Comparison of ENCODE assay signal across 1 cellular context in the genomic region with DNA sequence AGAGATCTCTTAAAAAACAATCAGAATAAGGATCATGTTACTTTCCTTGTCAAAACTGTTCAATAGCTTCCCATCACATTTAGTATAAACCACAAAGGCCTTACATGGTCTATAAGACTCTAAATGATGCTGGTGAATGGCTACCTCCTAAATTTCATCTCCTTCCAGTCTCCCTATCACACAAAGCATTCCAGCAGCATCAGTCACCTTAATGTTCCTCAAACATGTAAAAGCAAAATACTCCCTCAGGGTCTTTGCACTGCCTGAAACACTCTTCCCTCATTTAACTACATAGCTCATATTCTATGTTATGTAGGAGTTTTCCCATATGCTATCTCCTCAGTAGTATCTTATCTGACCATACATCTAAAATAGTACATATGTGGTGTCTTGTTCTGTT.
TF ChIP-seq lines count a peak whose summit lies in the region.

No MANE protein-coding gene starts in this region.

TF ChIP-seq in GM12878, 131 proteins besides CTCF, POLR2A, EP300 and RAD21:
- TF ChIP-seq, protein P1, sequence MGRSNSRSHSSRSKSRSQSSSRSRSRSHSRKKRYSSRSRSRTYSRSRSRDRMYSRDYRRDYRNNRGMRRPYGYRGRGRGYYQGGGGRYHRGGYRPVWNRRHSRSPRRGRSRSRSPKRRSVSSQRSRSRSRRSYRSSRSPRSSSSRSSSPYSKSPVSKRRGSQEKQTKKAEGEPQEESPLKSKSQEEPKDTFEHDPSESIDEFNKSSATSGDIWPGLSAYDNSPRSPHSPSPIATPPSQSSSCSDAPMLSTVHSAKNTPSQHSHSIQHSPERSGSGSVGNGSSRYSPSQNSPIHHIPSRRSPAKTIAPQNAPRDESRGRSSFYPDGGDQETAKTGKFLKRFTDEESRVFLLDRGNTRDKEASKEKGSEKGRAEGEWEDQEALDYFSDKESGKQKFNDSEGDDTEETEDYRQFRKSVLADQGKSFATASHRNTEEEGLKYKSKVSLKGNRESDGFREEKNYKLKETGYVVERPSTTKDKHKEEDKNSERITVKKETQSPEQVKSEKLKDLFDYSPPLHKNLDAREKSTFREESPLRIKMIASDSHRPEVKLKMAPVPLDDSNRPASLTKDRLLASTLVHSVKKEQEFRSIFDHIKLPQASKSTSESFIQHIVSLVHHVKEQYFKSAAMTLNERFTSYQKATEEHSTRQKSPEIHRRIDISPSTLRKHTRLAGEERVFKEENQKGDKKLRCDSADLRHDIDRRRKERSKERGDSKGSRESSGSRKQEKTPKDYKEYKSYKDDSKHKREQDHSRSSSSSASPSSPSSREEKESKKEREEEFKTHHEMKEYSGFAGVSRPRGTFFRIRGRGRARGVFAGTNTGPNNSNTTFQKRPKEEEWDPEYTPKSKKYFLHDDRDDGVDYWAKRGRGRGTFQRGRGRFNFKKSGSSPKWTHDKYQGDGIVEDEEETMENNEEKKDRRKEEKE (IDR thresholded peaks at IDR 0.05), result no peak
- no peak for TF ChIP-seq HDAC2 (IDR thresholded peaks at IDR 0.05)
- TF ChIP-seq, protein P2, sequence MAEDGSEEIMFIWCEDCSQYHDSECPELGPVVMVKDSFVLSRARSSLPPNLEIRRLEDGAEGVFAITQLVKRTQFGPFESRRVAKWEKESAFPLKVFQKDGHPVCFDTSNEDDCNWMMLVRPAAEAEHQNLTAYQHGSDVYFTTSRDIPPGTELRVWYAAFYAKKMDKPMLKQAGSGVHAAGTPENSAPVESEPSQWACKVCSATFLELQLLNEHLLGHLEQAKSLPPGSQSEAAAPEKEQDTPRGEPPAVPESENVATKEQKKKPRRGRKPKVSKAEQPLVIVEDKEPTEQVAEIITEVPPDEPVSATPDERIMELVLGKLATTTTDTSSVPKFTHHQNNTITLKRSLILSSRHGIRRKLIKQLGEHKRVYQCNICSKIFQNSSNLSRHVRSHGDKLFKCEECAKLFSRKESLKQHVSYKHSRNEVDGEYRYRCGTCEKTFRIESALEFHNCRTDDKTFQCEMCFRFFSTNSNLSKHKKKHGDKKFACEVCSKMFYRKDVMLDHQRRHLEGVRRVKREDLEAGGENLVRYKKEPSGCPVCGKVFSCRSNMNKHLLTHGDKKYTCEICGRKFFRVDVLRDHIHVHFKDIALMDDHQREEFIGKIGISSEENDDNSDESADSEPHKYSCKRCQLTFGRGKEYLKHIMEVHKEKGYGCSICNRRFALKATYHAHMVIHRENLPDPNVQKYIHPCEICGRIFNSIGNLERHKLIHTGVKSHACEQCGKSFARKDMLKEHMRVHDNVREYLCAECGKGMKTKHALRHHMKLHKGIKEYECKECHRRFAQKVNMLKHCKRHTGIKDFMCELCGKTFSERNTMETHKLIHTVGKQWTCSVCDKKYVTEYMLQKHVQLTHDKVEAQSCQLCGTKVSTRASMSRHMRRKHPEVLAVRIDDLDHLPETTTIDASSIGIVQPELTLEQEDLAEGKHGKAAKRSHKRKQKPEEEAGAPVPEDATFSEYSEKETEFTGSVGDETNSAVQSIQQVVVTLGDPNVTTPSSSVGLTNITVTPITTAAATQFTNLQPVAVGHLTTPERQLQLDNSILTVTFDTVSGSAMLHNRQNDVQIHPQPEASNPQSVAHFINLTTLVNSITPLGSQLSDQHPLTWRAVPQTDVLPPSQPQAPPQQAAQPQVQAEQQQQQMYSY (CRISPR knock-in tag; IDR thresholded peaks at IDR 0.05), result no peak
- TF ChIP-seq CEBPB (IDR thresholded peaks at IDR 0.05; ENCODE audit: borderline replicate concordance in 1 of 2, low read depth in 2 of 2, low read length in 2 of 2), result no peak
- no peak for TF ChIP-seq FOXK2 (IDR thresholded peaks at IDR 0.05)
- no peak for TF ChIP-seq ZNF274 (IDR thresholded peaks at IDR 0.05; ENCODE audit: insufficient read depth, insufficient read length)
- TF ChIP-seq, protein P3, sequence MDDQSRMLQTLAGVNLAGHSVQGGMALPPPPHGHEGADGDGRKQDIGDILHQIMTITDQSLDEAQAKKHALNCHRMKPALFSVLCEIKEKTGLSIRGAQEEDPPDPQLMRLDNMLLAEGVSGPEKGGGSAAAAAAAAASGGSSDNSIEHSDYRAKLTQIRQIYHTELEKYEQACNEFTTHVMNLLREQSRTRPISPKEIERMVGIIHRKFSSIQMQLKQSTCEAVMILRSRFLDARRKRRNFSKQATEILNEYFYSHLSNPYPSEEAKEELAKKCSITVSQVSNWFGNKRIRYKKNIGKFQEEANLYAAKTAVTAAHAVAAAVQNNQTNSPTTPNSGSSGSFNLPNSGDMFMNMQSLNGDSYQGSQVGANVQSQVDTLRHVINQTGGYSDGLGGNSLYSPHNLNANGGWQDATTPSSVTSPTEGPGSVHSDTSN (IDR thresholded peaks at IDR 0.05; ENCODE audit: insufficient replicate concordance, low read depth, low read length), result no peak
- TF ChIP-seq JUNB (IDR thresholded peaks at IDR 0.05), result no peak
